Comparison of ENCODE assay signal across 23 cellular contexts in genomic region chr6:125273251-125273650, GRCh38.
"Had no signal": no experiment of that assay in that cellular context is flagged by ENCODE, and none has a peak within 500 bp of the region (broad histone marks: within the 10 kb centered on the region; RNA-seq: fewer than 3 reads in every experiment).

No MANE protein-coding gene starts in this region.

- FAIRE-seq: colon, kidney, pancreas had no signal

- H3K9me3 ChIP-seq: esophagus muscularis mucosa, gastroesophageal sphincter, heart left ventricle, neutrophil, pancreas, testis, tibial artery had no signal

- H3K27me3 ChIP-seq: dorsolateral prefrontal cortex, esophagus muscularis mucosa, foreskin keratinocyte, gastroesophageal sphincter, heart left ventricle, hepatocyte, neutrophil, pancreas, testis, tibial artery had no signal

- H3K4me2 ChIP-seq: hepatocyte, smooth muscle cell had no signal

- ATAC-seq: gastroesophageal sphincter, left lobe of liver, natural killer cell, sciatic nerve had no signal

- H2AFZ ChIP-seq: hepatocyte had no signal

- H3K4me1 ChIP-seq: esophagus muscularis mucosa, gastroesophageal sphincter, pancreas, testis, tibial artery had no signal

- H3K79me2 ChIP-seq: hepatocyte had no signal

- DNase-seq: effector CD8-positive, alpha-beta T cell; endodermal cell; natural killer cell; stimulated activated CD4-positive, alpha-beta T cell treated with anti-CD3 and anti-CD28 coated beads, Interleukin-12 subunit alpha, Interleukin-12 subunit beta, amount 100 ng/mL, for 4 hours; stimulated activated CD4-positive, alpha-beta T cell treated with anti-CD3 and anti-CD28 coated beads, Interleukin-1b, Interleukin-23, amount 100 ng/mL, for 48 hours; stimulated activated CD4-positive, alpha-beta T cell treated with anti-CD3 and anti-CD28 coated beads, Interleukin-4, amount 100 ng/mL, for 1 hour; stimulated activated CD8-positive, alpha-beta memory T cell treated with anti-CD3 and anti-CD28 coated beads, Interleukin-4, amount 100 ng/mL, for 48 hours; stimulated activated naive CD4-positive, alpha-beta T cell; testis; tibial artery had no signal

- H3K4me3 ChIP-seq: dorsolateral prefrontal cortex, esophagus muscularis mucosa, gastroesophageal sphincter, heart left ventricle, hepatocyte, pancreas, smooth muscle cell, testis, tibial artery had no signal

- H3K27ac ChIP-seq: dorsolateral prefrontal cortex, esophagus muscularis mucosa, foreskin keratinocyte, gastroesophageal sphincter, hepatocyte, neutrophil, pancreas, testis, tibial artery had no signal
